In genomic region chr2:11939523-11939922, GRCh38 we compare ENCODE assay signal across 25 cellular contexts.
"Had no signal": no experiment of that assay in that cellular context is flagged by ENCODE, and none has a peak within 500 bp of the region (broad histone marks: within the 10 kb centered on the region; RNA-seq: fewer than 3 reads in every experiment).

No MANE protein-coding gene starts in this region.

- H3K9me3 Mint-ChIP-seq: natural killer cell treated with Interleukin-12 subunit alpha and Interleukin-12 subunit beta and Interleukin-15 and Interleukin-18, amount 100 ng/mL, for 72 hours had no signal

- H3K27ac Mint-ChIP-seq: memory B cell; naive B cell; natural killer cell treated with Interleukin-12 subunit alpha and Interleukin-12 subunit beta and Interleukin-15 and Interleukin-18, amount 100 ng/mL, for 72 hours; progenitor cell of endocrine pancreas; stimulated activated naive B cell treated with anti-CD40 and anti-IgM and Interleukin-4, amounts not matched to agents 10 μg/mL and 1 μg/mL and 100 μg/mL, for 72 hours had no signal

- H3K27me3 Mint-ChIP-seq: memory B cell; naive B cell; progenitor cell of endocrine pancreas; stimulated activated naive B cell treated with anti-CD40 and anti-IgM and Interleukin-4, amounts not matched to agents 10 μg/mL and 1 μg/mL and 100 μg/mL, for 72 hours had no signal

- H3K36me3 ChIP-seq: heart right ventricle, left ventricle myocardium inferior, ovary, right atrium auricular region, right lobe of liver, stomach, thyroid gland, transverse colon, upper lobe of left lung, vagina had no signal

- ATAC-seq: heart right ventricle; natural killer cell treated with Interleukin-12 subunit alpha and Interleukin-12 subunit beta and Interleukin-15 and Interleukin-18, amount 100 ng/mL, for 72 hours; right lobe of liver; stimulated activated naive B cell treated with anti-CD40 and anti-IgM and Interleukin-4, amounts not matched to agents 10 μg/mL and 1 μg/mL and 100 μg/mL, for 72 hours; stimulated activated naive CD8-positive, alpha-beta T cell treated with anti-CD3 and anti-CD28 coated beads, Interleukin-15, Interleukin-2, amounts not matched to agents 100 U/mL and 50 U/mL, for 24 hours had no signal

- H3K4me1 ChIP-seq: right lobe of liver, stomach, testis, thyroid gland, transverse colon, upper lobe of left lung, vagina had no signal

- H3K36me3 Mint-ChIP-seq: memory B cell; natural killer cell treated with Interleukin-12 subunit alpha and Interleukin-12 subunit beta and Interleukin-15 and Interleukin-18, amount 100 ng/mL, for 72 hours; stimulated activated naive B cell treated with anti-CD40 and anti-IgM and Interleukin-4, amounts not matched to agents 10 μg/mL and 1 μg/mL and 100 μg/mL, for 72 hours had no signal

- FAIRE-seq: keratinocyte had no signal

- H3K27ac ChIP-seq: heart right ventricle, hepatocyte, right atrium auricular region, right lobe of liver, stomach, testis, thyroid gland, transverse colon, upper lobe of left lung, vagina had no signal

- H3K4me3 ChIP-seq: heart right ventricle, hepatocyte, left ventricle myocardium inferior, lung, ovary, right atrium auricular region, right lobe of liver, smooth muscle cell, stomach, testis, thyroid gland, transverse colon, upper lobe of left lung, vagina had no signal

- H3K4me3 Mint-ChIP-seq: memory B cell; naive B cell; natural killer cell treated with Interleukin-12 subunit alpha and Interleukin-12 subunit beta and Interleukin-15 and Interleukin-18, amount 100 ng/mL, for 72 hours; stimulated activated naive B cell treated with anti-CD40 and anti-IgM and Interleukin-4, amounts not matched to agents 10 μg/mL and 1 μg/mL and 100 μg/mL, for 72 hours had no signal

- H3K9me3 ChIP-seq: heart right ventricle, left ventricle myocardium inferior, ovary, right atrium auricular region, right lobe of liver, stomach, testis, thyroid gland, transverse colon, upper lobe of left lung, vagina had no signal

- DNase-seq: heart right ventricle; left ventricle myocardium inferior; naive B cell; ovary; right lobe of liver; stimulated activated CD4-positive, alpha-beta T cell treated with anti-CD3 and anti-CD28 coated beads, Interleukin-1b, Interleukin-23, amount 100 ng/mL, for 48 hours; stimulated activated CD4-positive, alpha-beta T cell treated with anti-CD3 and anti-CD28 coated beads, Interleukin-2, amount 100 ng/mL, for 48 hours; stimulated activated CD4-positive, alpha-beta T cell treated with anti-CD3 and anti-CD28 coated beads, Interleukin-4, amount 100 ng/mL, for 4 hours; stimulated activated CD8-positive, alpha-beta memory T cell treated with anti-CD3 and anti-CD28 coated beads, Interleukin-4, amount 100 ng/mL, for 48 hours; stimulated activated naive B cell treated with anti-CD40 and anti-IgM and Interleukin-4, amounts not matched to agents 10 μg/mL and 1 μg/mL and 100 μg/mL, for 72 hours; stimulated activated naive CD8-positive, alpha-beta T cell treated with anti-CD3 and anti-CD28 coated beads, Interleukin-15, Interleukin-2, amounts not matched to agents 100 U/mL and 50 U/mL, for 24 hours; stomach; testis; thyroid gland; transverse colon; upper lobe of left lung had no signal
